10 cellular contexts compared by ENCODE assay signal in genomic region chr1:197544130-197544529, GRCh38.
"Had no signal": no experiment of that assay in that cellular context is flagged by ENCODE, and none has a peak within 500 bp of the region (broad histone marks: within the 10 kb centered on the region; RNA-seq: fewer than 3 reads in every experiment).

No MANE protein-coding gene starts in this region.

- H3K4me3 ChIP-seq: GM23248, HAP-1 had no signal

- ATAC-seq: HCT116, HepG2 had no signal

- H3K4me1 ChIP-seq: HAP-1 had no signal

- H3K4me3 Mint-ChIP-seq: HFFc6, IgD-negative memory B cell had no signal

- H3K27ac Mint-ChIP-seq: HFFc6, IgD-negative memory B cell had no signal

- DNase-seq: GM23248, GOT3, H7, HFFc6, KBM-7 had no signal

- H3K9ac ChIP-seq: GM23248 had no signal

- H3K4me1 Mint-ChIP-seq: IgD-negative memory B cell had no signal

- H3K9me3 Mint-ChIP-seq: HFFc6, IgD-negative memory B cell had no signal

- H3K36me3 ChIP-seq: HAP-1 had no signal

- H2AFZ ChIP-seq: GM23248 had no signal

- H3K9me3 ChIP-seq: HAP-1 had no signal

- FAIRE-seq: HepG2 had no signal

- H3K27me3 Mint-ChIP-seq: IgD-negative memory B cell had no signal

- H3K27ac ChIP-seq: GM23248, HL-60 had no signal
